ENCODE assay signal across 8 cellular contexts in the genomic region with DNA sequence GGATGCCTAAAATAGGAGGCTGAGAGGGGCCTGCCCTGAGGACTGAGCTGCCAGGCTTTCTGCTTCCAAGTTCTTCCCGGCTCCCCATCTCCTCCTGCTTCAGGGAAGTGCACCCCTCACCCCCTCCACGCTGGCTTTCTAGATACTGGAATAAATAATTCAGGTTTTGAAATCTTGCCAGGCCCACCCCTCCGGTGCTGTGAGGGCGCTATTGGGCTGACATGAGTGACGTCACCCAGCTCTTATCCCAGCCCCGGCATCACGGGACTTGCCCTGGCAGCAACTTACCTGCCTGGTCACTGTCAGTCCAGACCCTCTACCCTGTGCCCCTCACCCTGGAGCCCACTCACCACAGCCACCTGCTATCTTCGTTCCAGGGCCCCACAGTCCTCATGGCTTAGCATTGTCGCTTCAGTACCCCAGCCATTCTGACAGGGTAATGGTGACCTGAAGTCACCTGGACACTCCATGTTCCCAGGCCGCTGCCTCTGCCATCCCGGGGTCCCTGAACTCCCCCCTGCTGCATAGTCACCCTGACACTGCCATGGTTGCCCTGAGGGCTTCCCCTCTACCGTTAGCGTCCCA. TPM values are rescaled to one million over a fixed set of nuclear protein-coding genes. Genes with fewer than 3 reads are reported as not detected.
DNase-seq lines count a peak whose midpoint lies in the region; ATAC-seq and TF ChIP-seq lines count a peak whose summit lies in the region.

No MANE protein-coding gene starts in this region.

- H3K27me3 Mint-ChIP-seq in activated naive CD8-positive, alpha-beta T cell treated with anti-CD3 and anti-CD28 coated beads, Interleukin-2, amount 50 U/mL, for 24 hours = no peaks in the 10 kb centered on the region
- peaks cover 11% of the 10 kb centered on the region for H3K27me3 Mint-ChIP-seq in osteocyte (ENCODE audit: unreplicated experiment)

- peak overlapping the region; percentile 81 for H3K4me3 Mint-ChIP-seq in activated naive CD8-positive, alpha-beta T cell treated with anti-CD3 and anti-CD28 coated beads, Interleukin-2, amount 50 U/mL, for 24 hours
- H3K4me3 Mint-ChIP-seq in osteocyte (ENCODE audit: unreplicated experiment) = peak overlapping the region; percentile 72

- no peak for TF ChIP-seq CTCF in osteocyte (IDR thresholded peaks at IDR 0.05)

- H3K9me3 Mint-ChIP-seq in activated naive CD8-positive, alpha-beta T cell treated with anti-CD3 and anti-CD28 coated beads, Interleukin-2, amount 50 U/mL, for 24 hours = no peaks in the 10 kb centered on the region
- no peaks in the 10 kb centered on the region for H3K9me3 Mint-ChIP-seq in osteocyte (ENCODE audit: unreplicated experiment)

- H3K36me3 Mint-ChIP-seq in activated naive CD8-positive, alpha-beta T cell treated with anti-CD3 and anti-CD28 coated beads, Interleukin-2, amount 50 U/mL, for 24 hours (ENCODE audit: low read depth) = no peaks in the 10 kb centered on the region
- H3K36me3 Mint-ChIP-seq in osteocyte (ENCODE audit: unreplicated experiment) = no peaks in the 10 kb centered on the region

- ATAC-seq in activated naive CD8-positive, alpha-beta T cell treated with anti-CD3 and anti-CD28 coated beads, Interleukin-2, amount 50 U/mL, for 24 hours = no peak
- no peak for ATAC-seq in HG03565 (IDR thresholded peaks at IDR 0.05; ENCODE audit: unreplicated experiment)

- H3K27ac Mint-ChIP-seq in activated naive CD8-positive, alpha-beta T cell treated with anti-CD3 and anti-CD28 coated beads, Interleukin-2, amount 50 U/mL, for 24 hours = peak overlapping the region; percentile 88
- no peak overlapping the region for H3K27ac Mint-ChIP-seq in osteocyte (ENCODE audit: unreplicated experiment)

- intact Hi-C loops in cardiac septum (cut with DNase I) = loop anchor here (2.0 to 5.0 kb wide), 4 partner anchors 25 to 271 kb away; a partner anchor contains a TSS

- H3K4me1 Mint-ChIP-seq in activated naive CD8-positive, alpha-beta T cell treated with anti-CD3 and anti-CD28 coated beads, Interleukin-2, amount 50 U/mL, for 24 hours = peaks cover 11% of the 10 kb centered on the region
- H3K4me1 Mint-ChIP-seq in osteocyte (ENCODE audit: unreplicated experiment) = peaks cover 17% of the 10 kb centered on the region

- DNase-seq in ELR (ENCODE audit: low read depth) (peak; percentile 68), NCI-H2227 (lab: John Stamatoyannopoulos, UW; ENCODE audit: unreplicated experiment) (peak; percentile 79), cardiac septum (ENCODE audit: low spot score) (peak; percentile 80), osteocyte (ENCODE audit: extremely low spot score, unreplicated experiment) (no peak), MV-4-11 (lab: John Stamatoyannopoulos, UW) (no peak), SIG-M5 (lab: John Stamatoyannopoulos, UW) (no peak)
- DNase-seq in activated naive CD8-positive, alpha-beta T cell treated with anti-CD3 and anti-CD28 coated beads, Interleukin-2, amount 50 U/mL, for 24 hours = peak; percentile 33

RNA-seq across cellular contexts. Expression of a gene that starts 0.8 kb away (rescaled TPM):
- total RNA-seq in cardiac septum (2.3 TPM), osteocyte (0.50 and 0.56 TPM in 2 replicates)

RNA-seq across cellular contexts. Expression of a gene that starts 8.5 kb away (rescaled TPM):
- total RNA-seq in cardiac septum (not detected), osteocyte (not detected in 2 replicates)

RNA-seq across cellular contexts. Expression of a gene that starts 17.0 kb away (rescaled TPM):
- 32.2 TPM for total RNA-seq in cardiac septum
- total RNA-seq in osteocyte = not detected in 2 replicates

RNA-seq across cellular contexts. Expression of a gene that starts 24.8 kb away (rescaled TPM):
- total RNA-seq in cardiac septum = 53.1 TPM
- 43.0 and 48.2 TPM in 2 replicates for total RNA-seq in osteocyte

RNA-seq across cellular contexts. Expression of a gene that starts 49.8 kb away (rescaled TPM):
- 0.65 TPM for total RNA-seq in cardiac septum
- 0.46 and 0.97 TPM in 2 replicates for total RNA-seq in osteocyte

Comparison
In these comparisons a context has a peak if more than half of its experiments do, and no peak if none do; other contexts are left out.
1. DNase-seq: peak in ELR (single experiment), NCI-H2227 (single experiment), activated naive CD8-positive, alpha-beta T cell treated with anti-CD3 and anti-CD28 coated beads, Interleukin-2, amount 50 U/mL, for 24 hours (single experiment) and cardiac septum (single experiment); none in osteocyte (single experiment), MV-4-11 (single experiment) and SIG-M5 (single experiment).
2. RNA of a gene that starts 17.0 kb away (total RNA-seq): 32.2 TPM in cardiac septum (single experiment); not detected in osteocyte; every median in the first group is over 10 times any median in the second.